ENCODE assay signal across 8 cellular contexts in genomic region chr5:65623482-65623881, GRCh38. TPM values are rescaled to one million over a fixed set of nuclear protein-coding genes. Genes with fewer than 3 reads are reported as not detected.
A peak's percentile ranks its signal among the peaks of the same experiment; 100 is the strongest.
DNase-seq lines count a peak whose midpoint lies in the region; ATAC-seq and TF ChIP-seq lines count a peak whose summit lies in the region.

No MANE protein-coding gene starts in this region.

- ATAC-seq in HG03097 (IDR thresholded peaks at IDR 0.05; ENCODE audit: low FRiP score, unreplicated experiment) (no peak), HG03039 (IDR thresholded peaks at IDR 0.05; ENCODE audit: unreplicated experiment) (no peak)

- H3K36me3 ChIP-seq in esophagus (ENCODE audit: control insufficient read depth in 2 of 2, insufficient read depth in 2 of 2, low read length in 1 of 2) (no peaks in the 10 kb centered on the region), prostate gland (no peaks in the 10 kb centered on the region)

- H3K9me3 ChIP-seq in esophagus (ENCODE audit: control insufficient read depth in 2 of 2, insufficient read depth in 1 of 2, low read depth in 1 of 2, low read length in 1 of 2) (no peaks in the 10 kb centered on the region), prostate gland (no peaks in the 10 kb centered on the region)

- H3K4me3 ChIP-seq in GM08714 (ENCODE audit: low read length) (peak overlapping the region; percentile 97), esophagus (ENCODE audit: low read depth in 1 of 2, low read length in 2 of 2) (peak overlapping the region; percentile 74 to 100), prostate gland (peak overlapping the region; percentile 76 to 81)

- intact Hi-C loops in prostate gland (cut with DNase I) = loop anchor here (5.0 to 10.0 kb wide), 3 partner anchors 99 to 521 kb away; partner anchors contain the start of genes ERBIN, NLN, SGTB and SREK1

- H3K27me3 ChIP-seq in esophagus (ENCODE audit: control insufficient read depth in 1 of 2, insufficient read depth in 2 of 2, low read length in 2 of 2) (no peaks in the 10 kb centered on the region), prostate gland (replicated peaks; ENCODE audit: insufficient read depth) (no peaks in the 10 kb centered on the region)

- no peak for TF ChIP-seq CTCF in prostate gland (IDR thresholded peaks at IDR 0.05)

- 4 to 5% methylated on average over 9 of the region's 9 CpGs for WGBS in esophagus, 2 donors
- WGBS in prostate gland = 4% methylated on average over 9 of the region's 9 CpGs

- no peaks in the 10 kb centered on the region for H3K4me1 ChIP-seq in esophagus (ENCODE audit: control insufficient read depth in 2 of 2, insufficient read depth in 2 of 2, low read length in 1 of 2)
- no peaks in the 10 kb centered on the region for H3K4me1 ChIP-seq in prostate gland (replicated peaks)

- DNase-seq in RKO (ENCODE audit: low spot score) (peak; percentile 29), prostate gland (ENCODE audit: low spot score) (no peak), NCI-H446 (lab: John Stamatoyannopoulos, UW) (no peak)
- DNase-seq in stimulated activated CD4-positive, alpha-beta T cell treated with anti-CD3 and anti-CD28 coated beads, Interleukin-2, amount 100 ng/mL, for 48 hours = no peak

- TF ChIP-seq POLR2A in prostate gland (IDR thresholded peaks at IDR 0.05) = no peak

- H3K27ac ChIP-seq in esophagus (ENCODE audit: low read depth in 2 of 2, low read length in 1 of 2) = no peak overlapping the region
- peak overlapping the region; percentile 84 to 85 for H3K27ac ChIP-seq in prostate gland

RNA-seq across cellular contexts. Expression of gene TRIM23, which starts 0.7 kb away (rescaled TPM):
- polyA plus RNA-seq in esophagus = 1 to 10 TPM; 1.9 to 2.7 TPM
- 10 to 100 TPM; 12.6 to 19.3 TPM for total RNA-seq in prostate gland

RNA-seq across cellular contexts. Expression of gene SHLD3, which starts 1.3 kb away (rescaled TPM):
- polyA plus RNA-seq in esophagus = 1 to 10 TPM; 1.4 to 1.9 TPM
- 1 to 10 TPM; 2.1 to 5.6 TPM for total RNA-seq in prostate gland

RNA-seq across cellular contexts. Expression of gene TRAPPC13, which starts 1.3 kb away (rescaled TPM):
- polyA plus RNA-seq in esophagus = 10 to 100 TPM in 1 of 2 donors, 1 to 10 TPM in 1; 9.0 to 12.7 TPM
- total RNA-seq in prostate gland = 10 to 100 TPM; 19.3 to 27.7 TPM

Comparison
In these comparisons a context has a peak if more than half of its experiments do, and no peak if none do; other contexts are left out.
1. H3K27ac ChIP-seq: peak in prostate gland (2 of 2); none in esophagus (0 of 2).
2. Peak in every context shown above with its lines, with median percentiles within 50 percentile points of each other: H3K4me3 ChIP-seq.